ENCODE assay signal across 8 cellular contexts in genomic region chr4:56909083-56909981, GRCh38.
DNase-seq lines count a peak whose midpoint lies in the region; ATAC-seq lines count a peak whose summit lies in the region.

No MANE protein-coding gene starts in this region.

- H3K4me3 Mint-ChIP-seq in T-helper 1 cell treated with Interleukin-12 subunit alpha and Interleukin-12 subunit beta and Interleukin-4 antibody, amounts not matched to agents 30 μg/mL and 1 μg/mL, for 36 hours: peak overlapping the region; percentile 92
- H3K4me3 Mint-ChIP-seq in central memory CD8-positive, alpha-beta T cell: peak overlapping the region; percentile 90

- peaks cover 31% of the 10 kb centered on the region for H3K4me1 Mint-ChIP-seq in T-helper 1 cell treated with Interleukin-12 subunit alpha and Interleukin-12 subunit beta and Interleukin-4 antibody, amounts not matched to agents 30 μg/mL and 1 μg/mL, for 36 hours (ENCODE audit: low read depth)
- H3K4me1 Mint-ChIP-seq in central memory CD8-positive, alpha-beta T cell: peaks cover 38% of the 10 kb centered on the region

- no peaks in the 10 kb centered on the region for H3K9me3 ChIP-seq in ES-I3 (ENCODE audit: control insufficient read depth, insufficient read depth, low read length)

- peak overlapping the region; percentile 92 for H3K27ac Mint-ChIP-seq in T-helper 1 cell treated with Interleukin-12 subunit alpha and Interleukin-12 subunit beta and Interleukin-4 antibody, amounts not matched to agents 30 μg/mL and 1 μg/mL, for 36 hours
- peak overlapping the region; percentile 92 for H3K27ac Mint-ChIP-seq in central memory CD8-positive, alpha-beta T cell (ENCODE audit: low read depth)

- peaks cover 6% of the 10 kb centered on the region for H3K27me3 Mint-ChIP-seq in T-helper 1 cell treated with Interleukin-12 subunit alpha and Interleukin-12 subunit beta and Interleukin-4 antibody, amounts not matched to agents 30 μg/mL and 1 μg/mL, for 36 hours (ENCODE audit: low read depth)
- H3K27me3 Mint-ChIP-seq in central memory CD8-positive, alpha-beta T cell: no peaks in the 10 kb centered on the region

- H3K4me1 ChIP-seq in ES-I3 (ENCODE audit: insufficient read depth, low read length): peaks cover 22% of the 10 kb centered on the region

- H3K36me3 ChIP-seq in ES-I3 (ENCODE audit: insufficient read depth, low read length): no peaks in the 10 kb centered on the region

- H3K9ac ChIP-seq in ES-I3 (ENCODE audit: low read depth, low read length): peak overlapping the region; percentile 94

- DNase-seq in HS-27A (ENCODE audit: low read depth): peak; percentile 43
- DNase-seq in central memory CD8-positive, alpha-beta T cell (ENCODE audit: low spot score in 2 of 2): peak; percentile 30 to 41
- peak; percentile 31 for DNase-seq in inferior parietal cortex (ENCODE audit: extremely low spot score)
- peak; percentile 7 for DNase-seq in smooth muscle cell of the brain vasculature (ENCODE audit: low read depth, low spot score)
- no peak for DNase-seq in cortex of kidney (lab: John Stamatoyannopoulos, UW)

- H3K9me3 Mint-ChIP-seq in T-helper 1 cell treated with Interleukin-12 subunit alpha and Interleukin-12 subunit beta and Interleukin-4 antibody, amounts not matched to agents 30 μg/mL and 1 μg/mL, for 36 hours: no peaks in the 10 kb centered on the region
- H3K9me3 Mint-ChIP-seq in central memory CD8-positive, alpha-beta T cell: no peaks in the 10 kb centered on the region

- peaks cover 11% of the 10 kb centered on the region for H3K36me3 Mint-ChIP-seq in T-helper 1 cell treated with Interleukin-12 subunit alpha and Interleukin-12 subunit beta and Interleukin-4 antibody, amounts not matched to agents 30 μg/mL and 1 μg/mL, for 36 hours (ENCODE audit: low read depth)
- peaks cover 16% of the 10 kb centered on the region for H3K36me3 Mint-ChIP-seq in central memory CD8-positive, alpha-beta T cell (ENCODE audit: insufficient read depth)

- ATAC-seq in GM21381 (IDR thresholded peaks at IDR 0.05; ENCODE audit: unreplicated experiment): peak; percentile 34
- peak; percentile 13 for ATAC-seq in central memory CD8-positive, alpha-beta T cell (replicated peaks; ENCODE audit: extremely low read depth, poor library complexity, severe bottlenecking)
